Comparison of ENCODE assay signal across 1 cellular context in genomic region chr11:64778473-64779298, GRCh38.
TF ChIP-seq lines count a peak whose summit lies in the region.

A gene with protein sequence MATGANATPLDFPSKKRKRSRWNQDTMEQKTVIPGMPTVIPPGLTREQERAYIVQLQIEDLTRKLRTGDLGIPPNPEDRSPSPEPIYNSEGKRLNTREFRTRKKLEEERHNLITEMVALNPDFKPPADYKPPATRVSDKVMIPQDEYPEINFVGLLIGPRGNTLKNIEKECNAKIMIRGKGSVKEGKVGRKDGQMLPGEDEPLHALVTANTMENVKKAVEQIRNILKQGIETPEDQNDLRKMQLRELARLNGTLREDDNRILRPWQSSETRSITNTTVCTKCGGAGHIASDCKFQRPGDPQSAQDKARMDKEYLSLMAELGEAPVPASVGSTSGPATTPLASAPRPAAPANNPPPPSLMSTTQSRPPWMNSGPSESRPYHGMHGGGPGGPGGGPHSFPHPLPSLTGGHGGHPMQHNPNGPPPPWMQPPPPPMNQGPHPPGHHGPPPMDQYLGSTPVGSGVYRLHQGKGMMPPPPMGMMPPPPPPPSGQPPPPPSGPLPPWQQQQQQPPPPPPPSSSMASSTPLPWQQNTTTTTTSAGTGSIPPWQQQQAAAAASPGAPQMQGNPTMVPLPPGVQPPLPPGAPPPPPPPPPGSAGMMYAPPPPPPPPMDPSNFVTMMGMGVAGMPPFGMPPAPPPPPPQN (minus strand): TSS chr11:64778542. CDS start chr11:64778392, 150 bp downstream.

TF ChIP-seq in HepG2, 621 proteins besides CTCF, POLR2A, EP300 and RAD21 (continued from another document and continues in another):
- TF ChIP-seq ZNF710 (CRISPR knock-in tag; IDR thresholded peaks at IDR 0.05; ENCODE audit: borderline replicate concordance) (no peak), SATB2 (CRISPR knock-in tag; IDR thresholded peaks at IDR 0.05) (no peak), FOXO4 (CRISPR knock-in tag; conservative IDR thresholded peaks at IDR 0.05) (no peak), ZNF280B (CRISPR knock-in tag; IDR thresholded peaks at IDR 0.05; ENCODE audit: borderline replicate concordance) (no peak; the same call in 1 of the 2 replicates), ZNF260 (CRISPR knock-in tag; IDR thresholded peaks at IDR 0.05; ENCODE audit: borderline replicate concordance, low read depth) (no peak), PHF20 (CRISPR knock-in tag; IDR thresholded peaks at IDR 0.05) (peak; percentile 51; the same call in 1 of the 2 replicates), ZFX (CRISPR knock-in tag; IDR thresholded peaks at IDR 0.05; ENCODE audit: low read depth) (peak; percentile 86), ZNF703 (CRISPR knock-in tag; IDR thresholded peaks at IDR 0.05; ENCODE audit: borderline replicate concordance) (no peak), TBX3 (IDR thresholded peaks at IDR 0.05; ENCODE audit: borderline replicate concordance) (peak; percentile 57; the same call in 1 of the 2 replicates), FOXP1 (IDR thresholded peaks at IDR 0.05) (no peak), FOXP1 (CRISPR knock-in tag; IDR thresholded peaks at IDR 0.05) (no peak), HOXA7 (CRISPR knock-in tag; IDR thresholded peaks at IDR 0.05) (no peak), ZNF451 (CRISPR knock-in tag; IDR thresholded peaks at IDR 0.05) (no peak), ZFP36 (IDR thresholded peaks at IDR 0.05; ENCODE audit: borderline replicate concordance, low read depth, low read length, partially characterized antibody) (no peak), TAF1 (CRISPR knock-in tag; IDR thresholded peaks at IDR 0.05) (peak; percentile 88), SALL1 (CRISPR knock-in tag; IDR thresholded peaks at IDR 0.05) (peak; percentile 81), PPARG (CRISPR knock-in tag; conservative IDR thresholded peaks at IDR 0.05) (no peak; the same call in 1 of the 2 replicates), HMGA1 (CRISPR knock-in tag; conservative IDR thresholded peaks at IDR 0.05) (no peak), BRCA1 (CRISPR knock-in tag; IDR thresholded peaks at IDR 0.05) (no peak), HNRNPK (IDR thresholded peaks at IDR 0.05; ENCODE audit: low read depth, low read length, poor library complexity, severe bottlenecking) (no peak), MXD4 (CRISPR knock-in tag; IDR thresholded peaks at IDR 0.05) (peak; percentile 22; the same call in 1 of the 2 replicates), ZNF549 (CRISPR knock-in tag; IDR thresholded peaks at IDR 0.05) (no peak), ZMYM4 (CRISPR knock-in tag; IDR thresholded peaks at IDR 0.05) (peak; percentile 65), ZNF362 (CRISPR knock-in tag; IDR thresholded peaks at IDR 0.05; ENCODE audit: borderline replicate concordance) (no peak), NAIF1 (CRISPR knock-in tag; IDR thresholded peaks at IDR 0.05; ENCODE audit: borderline replicate concordance) (peak; percentile 46; the same call in 1 of the 2 replicates), PLSCR1 (CRISPR knock-in tag; IDR thresholded peaks at IDR 0.05; ENCODE audit: borderline replicate concordance) (no peak), ZNF142 (CRISPR knock-in tag; IDR thresholded peaks at IDR 0.05) (no peak), ZFP36L1 (CRISPR knock-in tag; IDR thresholded peaks at IDR 0.05) (0 out of 2 replicates have a peak, but pooled peaks have one; percentile 41), ZSCAN9 (CRISPR knock-in tag; IDR thresholded peaks at IDR 0.05; ENCODE audit: borderline replicate concordance) (no peak), MATR3 (CRISPR knock-in tag; IDR thresholded peaks at IDR 0.05) (no peak), NR2C2 (CRISPR knock-in tag; IDR thresholded peaks at IDR 0.05; ENCODE audit: borderline replicate concordance) (peak; percentile 68), SMARCC2 (IDR thresholded peaks at IDR 0.05) (no peak)
- TF ChIP-seq, protein P1, sequence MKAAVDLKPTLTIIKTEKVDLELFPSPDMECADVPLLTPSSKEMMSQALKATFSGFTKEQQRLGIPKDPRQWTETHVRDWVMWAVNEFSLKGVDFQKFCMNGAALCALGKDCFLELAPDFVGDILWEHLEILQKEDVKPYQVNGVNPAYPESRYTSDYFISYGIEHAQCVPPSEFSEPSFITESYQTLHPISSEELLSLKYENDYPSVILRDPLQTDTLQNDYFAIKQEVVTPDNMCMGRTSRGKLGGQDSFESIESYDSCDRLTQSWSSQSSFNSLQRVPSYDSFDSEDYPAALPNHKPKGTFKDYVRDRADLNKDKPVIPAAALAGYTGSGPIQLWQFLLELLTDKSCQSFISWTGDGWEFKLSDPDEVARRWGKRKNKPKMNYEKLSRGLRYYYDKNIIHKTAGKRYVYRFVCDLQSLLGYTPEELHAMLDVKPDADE (CRISPR knock-in tag; IDR thresholded peaks at IDR 0.05) = no peak
- TF ChIP-seq, protein P2, sequence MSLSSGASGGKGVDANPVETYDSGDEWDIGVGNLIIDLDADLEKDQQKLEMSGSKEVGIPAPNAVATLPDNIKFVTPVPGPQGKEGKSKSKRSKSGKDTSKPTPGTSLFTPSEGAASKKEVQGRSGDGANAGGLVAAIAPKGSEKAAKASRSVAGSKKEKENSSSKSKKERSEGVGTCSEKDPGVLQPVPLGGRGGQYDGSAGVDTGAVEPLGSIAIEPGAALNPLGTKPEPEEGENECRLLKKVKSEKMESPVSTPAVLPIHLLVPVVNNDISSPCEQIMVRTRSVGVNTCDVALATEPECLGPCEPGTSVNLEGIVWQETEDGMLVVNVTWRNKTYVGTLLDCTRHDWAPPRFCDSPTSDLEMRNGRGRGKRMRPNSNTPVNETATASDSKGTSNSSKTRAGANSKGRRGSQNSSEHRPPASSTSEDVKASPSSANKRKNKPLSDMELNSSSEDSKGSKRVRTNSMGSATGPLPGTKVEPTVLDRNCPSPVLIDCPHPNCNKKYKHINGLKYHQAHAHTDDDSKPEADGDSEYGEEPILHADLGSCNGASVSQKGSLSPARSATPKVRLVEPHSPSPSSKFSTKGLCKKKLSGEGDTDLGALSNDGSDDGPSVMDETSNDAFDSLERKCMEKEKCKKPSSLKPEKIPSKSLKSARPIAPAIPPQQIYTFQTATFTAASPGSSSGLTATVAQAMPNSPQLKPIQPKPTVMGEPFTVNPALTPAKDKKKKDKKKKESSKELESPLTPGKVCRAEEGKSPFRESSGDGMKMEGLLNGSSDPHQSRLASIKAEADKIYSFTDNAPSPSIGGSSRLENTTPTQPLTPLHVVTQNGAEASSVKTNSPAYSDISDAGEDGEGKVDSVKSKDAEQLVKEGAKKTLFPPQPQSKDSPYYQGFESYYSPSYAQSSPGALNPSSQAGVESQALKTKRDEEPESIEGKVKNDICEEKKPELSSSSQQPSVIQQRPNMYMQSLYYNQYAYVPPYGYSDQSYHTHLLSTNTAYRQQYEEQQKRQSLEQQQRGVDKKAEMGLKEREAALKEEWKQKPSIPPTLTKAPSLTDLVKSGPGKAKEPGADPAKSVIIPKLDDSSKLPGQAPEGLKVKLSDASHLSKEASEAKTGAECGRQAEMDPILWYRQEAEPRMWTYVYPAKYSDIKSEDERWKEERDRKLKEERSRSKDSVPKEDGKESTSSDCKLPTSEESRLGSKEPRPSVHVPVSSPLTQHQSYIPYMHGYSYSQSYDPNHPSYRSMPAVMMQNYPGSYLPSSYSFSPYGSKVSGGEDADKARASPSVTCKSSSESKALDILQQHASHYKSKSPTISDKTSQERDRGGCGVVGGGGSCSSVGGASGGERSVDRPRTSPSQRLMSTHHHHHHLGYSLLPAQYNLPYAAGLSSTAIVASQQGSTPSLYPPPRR (CRISPR knock-in tag; IDR thresholded peaks at IDR 0.05; ENCODE audit: borderline replicate concordance) = no peak
